18 cellular contexts compared by ENCODE assay signal in genomic region chr2:235603659-235604058, GRCh38.
"Had no signal": no experiment of that assay in that cellular context is flagged by ENCODE, and none has a peak within 500 bp of the region (broad histone marks: within the 10 kb centered on the region; RNA-seq: fewer than 3 reads in every experiment).

No MANE protein-coding gene starts in this region.

- H3K4me1 Mint-ChIP-seq: natural killer cell had no signal

- H3K27me3 Mint-ChIP-seq: dendritic cell treated with granulocyte-macrophage colony-stimulating factor and Interleukin-4, amounts not matched to agents 40 ng/mL and 50 ng/mL, for 4 days had no signal

- ATAC-seq: foreskin keratinocyte; gastroesophageal sphincter; heart left ventricle; left cardiac atrium; natural killer cell; sciatic nerve; stimulated activated naive CD8-positive, alpha-beta T cell treated with anti-CD3 and anti-CD28 coated beads, Interleukin-15, Interleukin-2, amounts not matched to agents 100 U/mL and 50 U/mL, for 24 hours had no signal

- H3K9me3 Mint-ChIP-seq: dendritic cell treated with granulocyte-macrophage colony-stimulating factor and Interleukin-4, amounts not matched to agents 40 ng/mL and 50 ng/mL, for 4 days; natural killer cell had no signal

- H3K4me3 Mint-ChIP-seq: dendritic cell treated with granulocyte-macrophage colony-stimulating factor and Interleukin-4, amounts not matched to agents 40 ng/mL and 50 ng/mL, for 4 days; natural killer cell; stimulated activated effector memory CD8-positive, alpha-beta T cell treated with anti-CD3 and anti-CD28 coated beads, Interleukin-12 subunit alpha, Interleukin-12 subunit beta, amount 100 ng/mL, for 72 hours had no signal

- DNase-seq: colonic mucosa; effector memory CD4-positive, alpha-beta T cell; foreskin keratinocyte; heart left ventricle; kidney; left cardiac atrium; left ventricle myocardium inferior; natural killer cell; occipital lobe; ovary; stimulated activated CD4-positive, alpha-beta T cell treated with anti-CD3 and anti-CD28 coated beads, Interleukin-2, amount 100 ng/mL, for 24 hours; stimulated activated CD4-positive, alpha-beta T cell treated with anti-CD3 and anti-CD28 coated beads, Interleukin-4, amount 100 ng/mL, for 24 hours; stimulated activated naive CD8-positive, alpha-beta T cell treated with anti-CD3 and anti-CD28 coated beads, Interleukin-15, Interleukin-2, amounts not matched to agents 100 U/mL and 50 U/mL, for 24 hours; substantia nigra had no signal

- H3K36me3 Mint-ChIP-seq: natural killer cell; stimulated activated effector memory CD8-positive, alpha-beta T cell treated with anti-CD3 and anti-CD28 coated beads, Interleukin-12 subunit alpha, Interleukin-12 subunit beta, amount 100 ng/mL, for 72 hours had no signal

- H3K27ac Mint-ChIP-seq: dendritic cell treated with granulocyte-macrophage colony-stimulating factor and Interleukin-4, amounts not matched to agents 40 ng/mL and 50 ng/mL, for 4 days; natural killer cell; stimulated activated effector memory CD8-positive, alpha-beta T cell treated with anti-CD3 and anti-CD28 coated beads, Interleukin-12 subunit alpha, Interleukin-12 subunit beta, amount 100 ng/mL, for 72 hours had no signal
